In the genomic region with DNA sequence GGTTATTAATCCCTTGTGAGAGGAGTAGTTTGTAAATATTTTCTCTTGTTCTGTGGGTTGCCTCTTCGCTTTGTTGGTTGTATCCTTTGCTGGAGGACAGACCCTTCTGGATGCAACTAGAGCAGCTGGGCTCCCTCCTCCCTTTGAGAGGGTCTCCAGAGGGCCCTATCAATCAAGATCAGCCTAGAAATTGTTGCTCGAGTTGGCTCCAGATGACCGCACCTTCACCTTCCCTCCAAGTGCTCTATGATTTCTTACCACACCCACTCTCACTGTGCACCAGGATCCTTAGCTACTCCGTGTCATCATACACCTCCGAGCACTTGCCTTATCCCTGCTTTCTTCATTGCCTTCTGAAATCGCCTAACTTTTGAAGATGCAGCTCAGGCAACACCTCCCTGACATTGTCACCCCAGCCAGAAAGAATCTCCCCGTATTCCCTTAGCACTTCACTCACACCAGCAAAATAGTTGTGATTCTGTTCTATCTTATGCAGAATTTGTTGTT, we compare ENCODE assay signal across 30 cellular contexts.
"Had no signal": no experiment of that assay in that cellular context is flagged by ENCODE, and none has a peak within 500 bp of the region (broad histone marks: within the 10 kb centered on the region; RNA-seq: fewer than 3 reads in every experiment).

No MANE protein-coding gene starts in this region.

- H3K4me3 Mint-ChIP-seq: activated CD4-positive, alpha-beta memory T cell treated with anti-CD3 and anti-CD28 coated beads, Interleukin-2, amount 10 ng/mL, durations not matched to agents 7 days and 5 days; activated CD4-positive, alpha-beta T cell treated with anti-CD3 and anti-CD28 coated beads, Interleukin-2, amount 10 ng/mL, durations not matched to agents 7 days and 5 days; activated naive CD8-positive, alpha-beta T cell; activated T-cell treated with anti-CD3 and anti-CD28 coated beads, Interleukin-2, amount 50 U/mL, for 24 hours; activated T-helper 17 cell treated with anti-CD3 and anti-CD28 coated beads, Interleukin-2, amount 50 U/mL, for 72 hours; immature natural killer cell; naive thymus-derived CD4-positive, alpha-beta T cell; WTC11 had no signal

- H3K27me3 Mint-ChIP-seq: activated CD4-positive, alpha-beta memory T cell treated with anti-CD3 and anti-CD28 coated beads, Interleukin-2, amount 10 ng/mL, durations not matched to agents 7 days and 5 days; activated CD4-positive, alpha-beta T cell treated with anti-CD3 and anti-CD28 coated beads, Interleukin-2, amount 10 ng/mL, durations not matched to agents 7 days and 5 days; activated naive CD8-positive, alpha-beta T cell; activated T-cell treated with anti-CD3 and anti-CD28 coated beads, Interleukin-2, amount 50 U/mL, for 24 hours; activated T-helper 17 cell treated with anti-CD3 and anti-CD28 coated beads, Interleukin-2, amount 50 U/mL, for 72 hours; naive thymus-derived CD4-positive, alpha-beta T cell had no signal

- DNase-seq: activated CD4-positive, alpha-beta memory T cell treated with anti-CD3 and anti-CD28 coated beads, Interleukin-2, amount 10 ng/mL, durations not matched to agents 7 days and 5 days; activated CD4-positive, alpha-beta T cell treated with anti-CD3 and anti-CD28 coated beads for 1 hour; activated CD4-positive, alpha-beta T cell treated with anti-CD3 and anti-CD28 coated beads, Interleukin-2, amount 10 ng/mL, durations not matched to agents 7 days and 5 days; activated CD8-positive, alpha-beta memory T cell treated with anti-CD3 and anti-CD28 coated beads, Interleukin-2, amount 50 U/mL, for 48 hours; activated T-cell treated with anti-CD3 and anti-CD28 coated beads, Interleukin-2, amount 50 U/mL, for 24 hours; brain microvascular endothelial cell; cortex of kidney; foreskin fibroblast; heart left ventricle; hypothalamus; immature natural killer cell; kidney; left colon; midbrain; naive thymus-derived CD4-positive, alpha-beta T cell; small intestine; stimulated activated CD4-positive, alpha-beta T cell treated with anti-CD3 and anti-CD28 coated beads, Interleukin-1b, Interleukin-23, amount 100 ng/mL, for 48 hours; stimulated activated CD4-positive, alpha-beta T cell treated with anti-CD3 and anti-CD28 coated beads, Interleukin-4, amount 100 ng/mL, for 4 hours; stimulated activated CD8-positive, alpha-beta memory T cell treated with anti-CD3 and anti-CD28 coated beads, Interleukin-4, amount 100 ng/mL, for 48 hours; stimulated activated naive CD4-positive, alpha-beta T cell; T-helper 2 cell; testis; transverse colon had no signal

- H3K27ac ChIP-seq: ascending aorta, brain microvascular endothelial cell, heart left ventricle, testis, transverse colon had no signal

- H3K4me1 ChIP-seq: ascending aorta, testis, transverse colon had no signal

- H3K36me3 Mint-ChIP-seq: activated naive CD8-positive, alpha-beta T cell; WTC11 had no signal

- H3K27me3 ChIP-seq: ascending aorta, brain microvascular endothelial cell, heart left ventricle, testis, transverse colon had no signal

- H3K9me3 ChIP-seq: ascending aorta, heart left ventricle, testis, transverse colon had no signal

- ATAC-seq: activated T-helper 17 cell treated with anti-CD3 and anti-CD28 coated beads, Interleukin-2, amount 50 U/mL, for 72 hours; esophagus mucosa; heart left ventricle; left colon; naive thymus-derived CD4-positive, alpha-beta T cell; sciatic nerve; SK-N-SH treated with all-trans-retinoic acid at 6 μM for 48 hours; WTC11 had no signal

- H3K4me1 Mint-ChIP-seq: WTC11 had no signal

- H3K4me3 ChIP-seq: ascending aorta, heart left ventricle, testis, transverse colon had no signal

- H3K27ac Mint-ChIP-seq: activated CD4-positive, alpha-beta memory T cell treated with anti-CD3 and anti-CD28 coated beads, Interleukin-2, amount 10 ng/mL, durations not matched to agents 7 days and 5 days; activated CD4-positive, alpha-beta T cell treated with anti-CD3 and anti-CD28 coated beads, Interleukin-2, amount 10 ng/mL, durations not matched to agents 7 days and 5 days; activated naive CD8-positive, alpha-beta T cell; activated T-cell treated with anti-CD3 and anti-CD28 coated beads, Interleukin-2, amount 50 U/mL, for 24 hours; activated T-helper 17 cell treated with anti-CD3 and anti-CD28 coated beads, Interleukin-2, amount 50 U/mL, for 72 hours; immature natural killer cell; WTC11 had no signal

- H3K9me3 Mint-ChIP-seq: activated CD4-positive, alpha-beta memory T cell treated with anti-CD3 and anti-CD28 coated beads, Interleukin-2, amount 10 ng/mL, durations not matched to agents 7 days and 5 days; activated CD4-positive, alpha-beta T cell treated with anti-CD3 and anti-CD28 coated beads, Interleukin-2, amount 10 ng/mL, durations not matched to agents 7 days and 5 days; activated T-cell treated with anti-CD3 and anti-CD28 coated beads, Interleukin-2, amount 50 U/mL, for 24 hours; activated T-helper 17 cell treated with anti-CD3 and anti-CD28 coated beads, Interleukin-2, amount 50 U/mL, for 72 hours; naive thymus-derived CD4-positive, alpha-beta T cell; WTC11 had no signal
